In genomic region chr6:52546678-52547077, GRCh38 we compare ENCODE assay signal across 9 cellular contexts. TPM values are rescaled to one million over a fixed set of nuclear protein-coding genes. Genes with fewer than 3 reads are reported as not detected.
DNase-seq lines count a peak whose midpoint lies in the region; ATAC-seq, FAIRE-seq and TF ChIP-seq lines count a peak whose summit lies in the region.
"Had no signal": no experiment of that assay in that cellular context is flagged by ENCODE, and none has a peak within 500 bp of the region (broad histone marks: within the 10 kb centered on the region; RNA-seq: fewer than 3 reads in every experiment).

No MANE protein-coding gene starts in this region.

- peaks cover 43 to 91% (median 82%) of the 10 kb centered on the region in 10 experiments for H3K4me1 ChIP-seq in BLaER1 treated with 17β-estradiol and CSF1 and Interleukin-3, amounts not matched to agents 10 nM and 100 nM
- H3K4me1 ChIP-seq in Loucy (ENCODE audit: insufficient read depth, low read length, poor library complexity, severe bottlenecking) (peaks cover 93% of the 10 kb centered on the region), pancreas (peaks cover 12 to 44% (median 34%) of the 10 kb centered on the region in 3 donors)

- ATAC-seq in GM19351 (IDR thresholded peaks at IDR 0.05; ENCODE audit: unreplicated experiment) (peak; percentile 84), HG02840 (IDR thresholded peaks at IDR 0.05; ENCODE audit: low FRiP score, unreplicated experiment) (peak; percentile 84), pancreas (no peak)
- ATAC-seq: K562 had no signal

- CTCF ChIA-PET in activated CD4-positive, alpha-beta memory T cell treated with anti-CD3 and anti-CD28 coated beads, Interleukin-2, amount 10 ng/mL, durations not matched to agents 7 days and 5 days (lab: Charles Lee) = no interaction called here

- no peak overlapping the region for H3K27ac Mint-ChIP-seq in activated CD4-positive, alpha-beta memory T cell treated with anti-CD3 and anti-CD28 coated beads, Interleukin-2, amount 10 ng/mL, durations not matched to agents 7 days and 5 days

- 91% methylated on average over 3 of the region's 3 CpGs for WGBS in pancreas, 2 donors

- intact Hi-C loops in pancreas (cut with DNase I) = no loop called here

- H3K9me2 ChIP-seq in Loucy (replicated peaks; ENCODE audit: low read depth, low read length) = no peaks in the 10 kb centered on the region

- peak overlapping the region in 2 of 11 experiments; percentile 8 to 16; a peak in 1 of 22 replicates for H3K27ac ChIP-seq in BLaER1 treated with 17β-estradiol and CSF1 and Interleukin-3, amounts not matched to agents 10 nM and 100 nM
- H3K27ac ChIP-seq in pancreas = no peak overlapping the region

- no peaks in the 10 kb centered on the region for H3K27me3 Mint-ChIP-seq in activated CD4-positive, alpha-beta memory T cell treated with anti-CD3 and anti-CD28 coated beads, Interleukin-2, amount 10 ng/mL, durations not matched to agents 7 days and 5 days

- peak overlapping the region in 9 of 11 experiments; percentile 18 to 78 (median 49); a peak in 16 of 22 replicates for H3K4me2 ChIP-seq in BLaER1 treated with 17β-estradiol and CSF1 and Interleukin-3, amounts not matched to agents 10 nM and 100 nM
- H3K4me2 ChIP-seq in Loucy (ENCODE audit: low read depth, low read length, poor library complexity, severe bottlenecking) = no peak overlapping the region

- H3K9me3 Mint-ChIP-seq in activated CD4-positive, alpha-beta memory T cell treated with anti-CD3 and anti-CD28 coated beads, Interleukin-2, amount 10 ng/mL, durations not matched to agents 7 days and 5 days = no peaks in the 10 kb centered on the region

- 0 out of 2 replicates have a peak, but pooled peaks cover 8% of the 10 kb centered on the region for H3F3A ChIP-seq in Loucy (ENCODE audit: low read depth)

- no peak overlapping the region for H3K4me3 Mint-ChIP-seq in activated CD4-positive, alpha-beta memory T cell treated with anti-CD3 and anti-CD28 coated beads, Interleukin-2, amount 10 ng/mL, durations not matched to agents 7 days and 5 days

- POLR2A ChIA-PET in activated CD4-positive, alpha-beta memory T cell treated with anti-CD3 and anti-CD28 coated beads, Interleukin-2, amount 10 ng/mL, durations not matched to agents 7 days and 5 days (lab: Charles Lee) = no interaction called here

- peaks cover 22 to 98% (median 73%) of the 10 kb centered on the region in 11 experiments; a peak in 17 of 22 replicates for H4K20me1 ChIP-seq in BLaER1 treated with 17β-estradiol and CSF1 and Interleukin-3, amounts not matched to agents 10 nM and 100 nM
- H4K20me1 ChIP-seq in Loucy (ENCODE audit: insufficient read depth, low read length, poor library complexity, severe bottlenecking) = peaks cover 13% of the 10 kb centered on the region

- peaks cover 0 to 90% (median 15%) of the 10 kb centered on the region in 11 experiments; a peak in 14 of 22 replicates for H3K36me3 ChIP-seq in BLaER1 treated with 17β-estradiol and CSF1 and Interleukin-3, amounts not matched to agents 10 nM and 100 nM
- peaks cover 21% of the 10 kb centered on the region; the same call in 1 of the 2 replicates for H3K36me3 ChIP-seq in Loucy (ENCODE audit: insufficient read depth, low read length)
- no peaks in the 10 kb centered on the region for H3K36me3 ChIP-seq in pancreas

- no peaks in the 10 kb centered on the region for H3K27me3 ChIP-seq in BLaER1 treated with 17β-estradiol and CSF1 and Interleukin-3, amounts not matched to agents 10 nM and 100 nM
- H3K27me3 ChIP-seq in Loucy (ENCODE audit: insufficient read depth, low read length, poor library complexity, severe bottlenecking) = no peaks in the 10 kb centered on the region
- H3K27me3 ChIP-seq in pancreas = no peaks in the 10 kb centered on the region

- peaks cover 93% of the 10 kb centered on the region for H3K79me2 ChIP-seq in Loucy (ENCODE audit: insufficient read depth, low read length)

- no peak for DNase-seq in hepatic stellate cell (ENCODE audit: low spot score)
- DNase-seq in Kasumi-1 (lab: John Stamatoyannopoulos, UW) = no peak
- no peak for DNase-seq in pancreas
- no peak for DNase-seq in activated CD4-positive, alpha-beta memory T cell treated with anti-CD3 and anti-CD28 coated beads, Interleukin-2, amount 10 ng/mL, durations not matched to agents 7 days and 5 days

- no peaks in the 10 kb centered on the region for H3K9me3 ChIP-seq in BLaER1 treated with 17β-estradiol and CSF1 and Interleukin-3, amounts not matched to agents 10 nM and 100 nM (replicated peaks in 1 of 11)
- H3K9me3 ChIP-seq in Loucy (ENCODE audit: insufficient read depth, low read depth, low read length) (no peaks in the 10 kb centered on the region), pancreas (no peaks in the 10 kb centered on the region)

- TF ChIP-seq CTCF in Loucy (conservative IDR thresholded peaks at IDR 0.05; ENCODE audit: low read length) (no peak), pancreas (IDR thresholded peaks at IDR 0.05) (no peak)

- no peaks in the 10 kb centered on the region for H3K36me3 Mint-ChIP-seq in activated CD4-positive, alpha-beta memory T cell treated with anti-CD3 and anti-CD28 coated beads, Interleukin-2, amount 10 ng/mL, durations not matched to agents 7 days and 5 days (ENCODE audit: low read depth)

- FAIRE-seq in pancreas (lab: Jason Lieb, UNC) = no peak
- FAIRE-seq: K562 had no signal

- H2AFZ ChIP-seq in Loucy (ENCODE audit: low read length) = no peak overlapping the region

- H3K4me3 ChIP-seq in BLaER1 treated with 17β-estradiol and CSF1 and Interleukin-3, amounts not matched to agents 10 nM and 100 nM = no peak overlapping the region
- H3K4me3 ChIP-seq in Loucy (ENCODE audit: low read length, poor library complexity, severe bottlenecking) (no peak overlapping the region), pancreas (no peak overlapping the region)
- H3K4me3 ChIP-seq: K562 had no signal

- peaks cover 3% of the 10 kb centered on the region for H3K4me1 Mint-ChIP-seq in activated CD4-positive, alpha-beta memory T cell treated with anti-CD3 and anti-CD28 coated beads, Interleukin-2, amount 10 ng/mL, durations not matched to agents 7 days and 5 days

- H3K9ac ChIP-seq in BLaER1 treated with 17β-estradiol and CSF1 and Interleukin-3, amounts not matched to agents 10 nM and 100 nM = no peak overlapping the region
- H3K9ac ChIP-seq in Loucy (ENCODE audit: low read depth, low read length, poor library complexity, severe bottlenecking) = peak overlapping the region; percentile 17

RNA-seq across cellular contexts. Expression of gene TRAM2, which starts 30.2 kb away (rescaled TPM):
- total RNA-seq in pancreas = 10 to 100 TPM in 1 of 6 donors, 1 to 10 TPM in 5; 3.9 to 11.2 (median 6.1) TPM
- 1 to 10 TPM; 1.9 to 3.2 TPM for polyA plus RNA-seq in pancreas
- 1 to 10 TPM; 5.7 to 6.5 TPM for total RNA-seq in activated CD4-positive, alpha-beta memory T cell treated with anti-CD3 and anti-CD28 coated beads, Interleukin-2, amount 10 ng/mL, durations not matched to agents 7 days and 5 days

Comparison
In these comparisons a context has a peak if more than half of its experiments do, and no peak if none do; other contexts are left out.
1. ATAC-seq: peak in GM19351 (single experiment) and HG02840 (single experiment); none in pancreas (0 of 4).